30 cellular contexts compared by ENCODE assay signal in the genomic region with DNA sequence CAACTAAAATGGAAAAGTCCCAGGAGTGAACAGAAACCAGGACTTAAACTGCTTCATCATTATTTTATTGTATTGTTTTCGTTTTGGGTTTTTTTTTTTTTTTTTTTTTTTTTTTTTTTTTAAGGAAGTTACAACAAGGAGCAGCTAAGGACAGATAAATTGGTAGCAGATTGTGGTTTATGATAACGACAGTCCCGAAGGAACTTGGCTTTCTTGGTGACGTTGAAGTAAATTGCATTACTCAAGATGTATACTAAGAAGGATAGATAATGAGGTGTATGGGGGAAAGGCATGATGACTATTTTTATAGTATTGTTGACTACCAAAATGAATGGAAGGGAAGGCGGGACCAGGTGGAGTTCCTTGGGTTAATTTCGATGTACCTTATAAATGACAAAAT.
"Had no signal": no experiment of that assay in that cellular context is flagged by ENCODE, and none has a peak within 500 bp of the region (broad histone marks: within the 10 kb centered on the region; RNA-seq: fewer than 3 reads in every experiment).

No MANE protein-coding gene starts in this region.

- H3K4me3 ChIP-seq: ovary, prostate gland, skin epidermis, uterus had no signal

- H3K9me3 ChIP-seq: ovary, prostate gland, uterus had no signal

- DNase-seq: activated CD4-positive, alpha-beta memory T cell treated with anti-CD3 and anti-CD28 coated beads, Interleukin-2, amount 10 ng/mL, durations not matched to agents 7 days and 5 days; activated CD4-positive, alpha-beta T cell treated with anti-CD3 and anti-CD28 coated beads for 1 hour; activated CD4-positive, alpha-beta T cell treated with anti-CD3 and anti-CD28 coated beads, Interleukin-2, amount 10 ng/mL, durations not matched to agents 7 days and 5 days; activated gamma-delta T cell treated with Interleukin-2 at 50 U/mL for 16 hours; activated naive CD4-positive, alpha-beta T cell treated with anti-CD3 and anti-CD28 coated beads, Interleukin-2, amount 50 U/mL, for 16 hours; activated T-cell treated with anti-CD3 and anti-CD28 coated beads, Interleukin-2, amount 50 U/mL, for 4 hours; amygdala; caudate nucleus; cortex of kidney; effector memory CD8-positive, alpha-beta T cell; foreskin fibroblast; head of caudate nucleus; hypothalamus; immature natural killer cell; kidney; left colon; naive B cell; nephron progenitor cell; ovary; retina; stimulated activated CD4-positive, alpha-beta T cell treated with anti-CD3 and anti-CD28 coated beads, Interleukin-12 subunit alpha, Interleukin-12 subunit beta, amount 100 ng/mL, for 4 hours; stimulated activated CD4-positive, alpha-beta T cell treated with anti-CD3 and anti-CD28 coated beads, Interleukin-4, amount 100 ng/mL, for 1 hour; substantia nigra; uterus had no signal

- H3K4me1 ChIP-seq: prostate gland had no signal

- H3K27ac ChIP-seq: ovary, prostate gland, skin epidermis had no signal

- ATAC-seq: activated T-cell treated with anti-CD3 and anti-CD28 coated beads, Interleukin-2, amount 50 U/mL, for 4 hours; activated T-helper 17 cell treated with anti-CD3 and anti-CD28 coated beads, Interleukin-2, amount 50 U/mL, for 72 hours; effector memory CD8-positive, alpha-beta T cell; left colon; sciatic nerve; stimulated activated effector memory CD8-positive, alpha-beta T cell treated with anti-CD3 and anti-CD28 coated beads, Interleukin-12 subunit alpha, Interleukin-12 subunit beta, amount 100 ng/mL, for 72 hours; WTC11 had no signal

- H3K27me3 ChIP-seq: ovary, uterus had no signal

- H3K36me3 ChIP-seq: ovary, prostate gland, uterus had no signal
